20 cellular contexts compared by ENCODE assay signal in genomic region chr4:110184791-110185155, GRCh38. TPM values are rescaled to one million over a fixed set of nuclear protein-coding genes. Genes with fewer than 3 reads are reported as not detected.
DNase-seq lines count a peak whose midpoint lies in the region; ATAC-seq and TF ChIP-seq lines count a peak whose summit lies in the region.
"Had no signal": no experiment of that assay in that cellular context is flagged by ENCODE, and none has a peak within 500 bp of the region (broad histone marks: within the 10 kb centered on the region; RNA-seq: fewer than 3 reads in every experiment).

No MANE protein-coding gene starts in this region.

- H2AFZ ChIP-seq in OCI-LY7 (ENCODE audit: low read length): no peak overlapping the region

- H3K4me2 ChIP-seq in OCI-LY7 (ENCODE audit: low read length): peak overlapping the region; percentile 28
- H3K4me2 ChIP-seq: KMS-11 had no signal

- peaks cover 8 to 13% of the 10 kb centered on the region in 2 donors for H3K4me1 Mint-ChIP-seq in natural killer cell treated with Interleukin-12 subunit alpha and Interleukin-12 subunit beta and Interleukin-15 and Interleukin-18, amount 100 ng/mL, for 72 hours (ENCODE audit: low read depth in 2 of 2)
- peaks cover 19 to 31% of the 10 kb centered on the region in 2 donors for H3K4me1 Mint-ChIP-seq in natural killer cell

- H3K27ac ChIP-seq in OCI-LY7 (ENCODE audit: low read depth, low read length, poor library complexity, severe bottlenecking) (peak overlapping the region; percentile 3), foreskin keratinocyte (no peak overlapping the region)
- H3K27ac ChIP-seq: KMS-11, SK-N-MC had no signal

- CTCF ChIA-PET in OCI-LY7 (lab: Charles Lee; ENCODE audit: unreplicated experiment): no interaction called here

- POLR2A ChIA-PET in OCI-LY7 (lab: Charles Lee): interaction anchor here (0.5 to 1.7 kb wide), 5 partner anchors 9 to 55 kb away, joined by 3 to 9 read pairs (median 4); partner anchors contain the start of gene ELOVL6

- H3K9me2 ChIP-seq in OCI-LY7 (ENCODE audit: insufficient read depth, low read length): no peaks in the 10 kb centered on the region

- H3K27me3 Mint-ChIP-seq in natural killer cell treated with Interleukin-12 subunit alpha and Interleukin-12 subunit beta and Interleukin-15 and Interleukin-18, amount 100 ng/mL, for 72 hours: no peaks in the 10 kb centered on the region
- no peaks in the 10 kb centered on the region for H3K27me3 Mint-ChIP-seq in natural killer cell (ENCODE audit: low read depth in 2 of 2)
- H3K27me3 Mint-ChIP-seq: stimulated activated naive CD8-positive, alpha-beta T cell treated with anti-CD3 and anti-CD28 coated beads, Interleukin-15, Interleukin-2, amounts not matched to agents 100 ng/mL and 50 ng/mL, for 24 hours had no signal

- H3K27ac Mint-ChIP-seq in natural killer cell treated with Interleukin-12 subunit alpha and Interleukin-12 subunit beta and Interleukin-15 and Interleukin-18, amount 100 ng/mL, for 72 hours: peak overlapping the region; percentile 1 to 5
- peak overlapping the region in 1 of 2 donors; percentile 14 for H3K27ac Mint-ChIP-seq in natural killer cell
- H3K27ac Mint-ChIP-seq: stimulated activated naive CD8-positive, alpha-beta T cell treated with anti-CD3 and anti-CD28 coated beads, Interleukin-15, Interleukin-2, amounts not matched to agents 100 ng/mL and 50 ng/mL, for 24 hours had no signal

- H3K9me3 ChIP-seq in OCI-LY7 (ENCODE audit: low read length): no peaks in the 10 kb centered on the region
- H3K9me3 ChIP-seq: Caco-2 had no signal

- intact Hi-C loops in natural killer cell (cut with micrococcal nuclease): no loop called here
- intact Hi-C loops in OCI-LY7 (cut with micrococcal nuclease; ENCODE audit: unreplicated experiment): no loop called here

- no peak for ATAC-seq in natural killer cell treated with Interleukin-12 subunit alpha and Interleukin-12 subunit beta and Interleukin-15 and Interleukin-18, amount 100 ng/mL, for 72 hours
- ATAC-seq in natural killer cell: no peak
- peak; percentile 25 for ATAC-seq in foreskin keratinocyte
- ATAC-seq: left colon, PC-3 had no signal

- H3K4me3 ChIP-seq in OCI-LY7 (ENCODE audit: low read depth, low read length, poor library complexity, severe bottlenecking): no peak overlapping the region
- H3K4me3 ChIP-seq: SK-N-MC had no signal

- no TSS peak for BruUV-seq in OCI-LY7 (replicated peaks; lab: Mats Ljungman, UMichigan)

- no peaks in the 10 kb centered on the region for H4K20me1 ChIP-seq in OCI-LY7 (ENCODE audit: insufficient read depth, low read length)

- DNase-seq in natural killer cell treated with Interleukin-12 subunit alpha and Interleukin-12 subunit beta and Interleukin-15 and Interleukin-18, amount 100 ng/mL, for 72 hours (ENCODE audit: low spot score): no peak
- DNase-seq in natural killer cell (no peak), OCI-LY7 (ENCODE audit: low spot score) (no peak), foreskin keratinocyte (no peak), GM03348 (ENCODE audit: low spot score) (no peak)
- no peak for DNase-seq in stimulated activated CD4-positive, alpha-beta T cell treated with anti-CD3 and anti-CD28 coated beads, Interleukin-4, amount 100 ng/mL, for 4 hours
- DNase-seq in activated CD4-positive, alpha-beta T cell treated with anti-CD3 and anti-CD28 coated beads for 4 hours: no peak
- DNase-seq in NK-92 treated with Interleukin-12 subunit alpha and Interleukin-12 subunit beta, amount 100 ng/mL, for 24 hours (lab: John Stamatoyannopoulos, UW): no peak
- DNase-seq: activated CD8-positive, alpha-beta memory T cell treated with anti-CD3 and anti-CD28 coated beads for 24 hours; activated gamma-delta T cell treated with Interleukin-2 at 50 U/mL for 16 hours; aorta; Caco-2; cortex of kidney; left colon; NCI-H1417 treated with DMSO at 0.1 percent for 48 hours; PC-3; stimulated activated CD4-positive, alpha-beta T cell treated with anti-CD3 and anti-CD28 coated beads, Interleukin-12 subunit alpha, Interleukin-12 subunit beta, amount 100 ng/mL, for 4 hours had no signal

- no peaks in the 10 kb centered on the region for H3K9me3 Mint-ChIP-seq in natural killer cell treated with Interleukin-12 subunit alpha and Interleukin-12 subunit beta and Interleukin-15 and Interleukin-18, amount 100 ng/mL, for 72 hours
- H3K9me3 Mint-ChIP-seq in natural killer cell: no peaks in the 10 kb centered on the region
- H3K9me3 Mint-ChIP-seq: stimulated activated naive CD8-positive, alpha-beta T cell treated with anti-CD3 and anti-CD28 coated beads, Interleukin-15, Interleukin-2, amounts not matched to agents 100 ng/mL and 50 ng/mL, for 24 hours had no signal

- peaks cover 4% of the 10 kb centered on the region for H3K36me3 Mint-ChIP-seq in natural killer cell treated with Interleukin-12 subunit alpha and Interleukin-12 subunit beta and Interleukin-15 and Interleukin-18, amount 100 ng/mL, for 72 hours
- H3K36me3 Mint-ChIP-seq in natural killer cell: peaks cover 8% of the 10 kb centered on the region

- H3K27me3 ChIP-seq in foreskin keratinocyte: no peaks in the 10 kb centered on the region

- peaks cover 63% of the 10 kb centered on the region for H3K36me3 ChIP-seq in OCI-LY7 (ENCODE audit: insufficient read depth, low read length)

- TF ChIP-seq CTCF in natural killer cell (IDR thresholded peaks at IDR 0.05) (no peak), OCI-LY7 (conservative IDR thresholded peaks at IDR 0.05; ENCODE audit: low read length) (no peak), foreskin keratinocyte (conservative IDR thresholded peaks at IDR 0.05) (no peak)

- H3K4me1 ChIP-seq in OCI-LY7 (ENCODE audit: insufficient read depth, low read length, poor library complexity, severe bottlenecking) (peaks cover 18% of the 10 kb centered on the region), foreskin keratinocyte (peaks cover 18% of the 10 kb centered on the region)

- H3K79me2 ChIP-seq in OCI-LY7 (ENCODE audit: insufficient read depth, low read depth, low read length): peaks cover 23% of the 10 kb centered on the region; the same call in 1 of the 2 replicates

- H3K4me3 Mint-ChIP-seq in natural killer cell treated with Interleukin-12 subunit alpha and Interleukin-12 subunit beta and Interleukin-15 and Interleukin-18, amount 100 ng/mL, for 72 hours: no peak overlapping the region
- H3K4me3 Mint-ChIP-seq in natural killer cell: no peak overlapping the region
- H3K4me3 Mint-ChIP-seq: stimulated activated naive CD8-positive, alpha-beta T cell treated with anti-CD3 and anti-CD28 coated beads, Interleukin-15, Interleukin-2, amounts not matched to agents 100 ng/mL and 50 ng/mL, for 24 hours had no signal

RNA-seq across cellular contexts. Expression of gene ELOVL6, which starts 13.6 kb away (rescaled TPM):
- total RNA-seq in natural killer cell treated with Interleukin-12 subunit alpha and Interleukin-12 subunit beta and Interleukin-15 and Interleukin-18, amount 100 ng/mL, for 72 hours: 10 to 100 TPM; 20.2 to 26.5 TPM
- total RNA-seq in natural killer cell: 10 to 100 TPM; 25.0 to 35.2 (median 30.9) TPM
- total RNA-seq in OCI-LY7 (2014; rRNA removed; shearing (Covaris generic)): 12.6 and 14.5 TPM in 2 replicates
- total RNA-seq in OCI-LY7 (2022): 45.5 and 45.6 TPM in 2 replicates
- 60.6 and 69.4 TPM in 2 replicates for total RNA-seq in foreskin keratinocyte
- 31.4 and 43.4 TPM in 2 replicates for polyA plus RNA-seq in foreskin keratinocyte
